In the genomic region with DNA sequence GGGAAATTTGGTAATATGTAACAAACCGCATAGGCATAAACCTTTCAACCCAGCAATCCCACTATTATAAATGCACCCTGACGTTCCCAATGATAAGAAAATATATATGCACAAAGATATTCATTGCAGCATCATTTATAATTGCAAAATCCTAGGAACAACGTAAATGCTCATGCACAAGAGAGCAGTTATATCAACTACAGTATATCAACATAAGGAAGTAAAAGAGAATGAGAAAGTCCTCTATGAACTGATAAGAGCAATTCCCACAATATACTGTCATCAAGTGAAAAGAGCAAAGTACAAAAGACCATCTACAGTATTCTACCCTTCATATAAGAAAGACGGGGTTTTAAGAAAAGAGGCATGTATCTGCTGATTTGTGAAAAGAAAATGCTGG, we compare ENCODE assay signal across 1 cellular context.
TF ChIP-seq lines count a peak whose summit lies in the region.

No MANE protein-coding gene starts in this region.

TF ChIP-seq in WTC11, 78 proteins besides CTCF, POLR2A, EP300 and RAD21 (continued from another document):
- TF ChIP-seq TEAD4 (CRISPR knock-in tag; IDR thresholded peaks at IDR 0.05) (no peak), GRHL2 (CRISPR knock-in tag; IDR thresholded peaks at IDR 0.05; ENCODE audit: insufficient replicate concordance, severe bottlenecking) (no peak), SMAD4 (CRISPR knock-in tag; IDR thresholded peaks at IDR 0.05) (no peak), ZNF232 (CRISPR knock-in tag; IDR thresholded peaks at IDR 0.05) (no peak), HMGA2 (CRISPR knock-in tag; IDR thresholded peaks at IDR 0.05) (no peak), IRF2 (CRISPR knock-in tag; IDR thresholded peaks at IDR 0.05; ENCODE audit: borderline replicate concordance, low read depth) (no peak), ZNF219 (CRISPR knock-in tag; IDR thresholded peaks at IDR 0.05; ENCODE audit: borderline replicate concordance) (no peak), STAT6 (CRISPR knock-in tag; conservative IDR thresholded peaks at IDR 0.05; ENCODE audit: low read depth) (no peak), ATF1 (CRISPR knock-in tag; IDR thresholded peaks at IDR 0.05) (no peak), ZNF671 (CRISPR knock-in tag; IDR thresholded peaks at IDR 0.05) (no peak), NFATC4 (CRISPR knock-in tag; IDR thresholded peaks at IDR 0.05) (no peak)
